ENCODE assay signal across 17 cellular contexts in genomic region chr6:124669713-124670480, GRCh38.
"Had no signal": no experiment of that assay in that cellular context is flagged by ENCODE, and none has a peak within 500 bp of the region (broad histone marks: within the 10 kb centered on the region; RNA-seq: fewer than 3 reads in every experiment).

No MANE protein-coding gene starts in this region.

- H3K4me3 Mint-ChIP-seq: activated B cell treated with CpG ODN at 0.5 μM for 24 hours; activated CD8-positive, alpha-beta T cell treated with anti-CD3 and anti-CD28 coated beads for 36 hours; activated naive CD4-positive, alpha-beta T cell treated with anti-CD3 and anti-CD28 coated beads, Interleukin-2, amount 50 U/mL, for 24 hours; brain; natural killer cell treated with Interleukin-12 subunit alpha and Interleukin-12 subunit beta and Interleukin-15 and Interleukin-18, amount 100 ng/mL, for 72 hours; T-helper 2 cell treated with Interferon-gamma antibody and Interleukin-4, amounts not matched to agents 5 μg/mL and 100 μg/mL, for 36 hours had no signal

- ATAC-seq: activated CD8-positive, alpha-beta T cell treated with anti-CD3 and anti-CD28 coated beads for 36 hours; gastroesophageal sphincter; natural killer cell treated with Interleukin-12 subunit alpha and Interleukin-12 subunit beta and Interleukin-15 and Interleukin-18, amount 100 ng/mL, for 72 hours; sciatic nerve had no signal

- H3K4me1 Mint-ChIP-seq: activated B cell treated with CpG ODN at 0.5 μM for 24 hours; activated naive CD4-positive, alpha-beta T cell treated with anti-CD3 and anti-CD28 coated beads, Interleukin-2, amount 50 U/mL, for 24 hours; brain had no signal

- H3K36me3 Mint-ChIP-seq: activated naive CD4-positive, alpha-beta T cell treated with anti-CD3 and anti-CD28 coated beads, Interleukin-2, amount 50 U/mL, for 24 hours; brain; natural killer cell treated with Interleukin-12 subunit alpha and Interleukin-12 subunit beta and Interleukin-15 and Interleukin-18, amount 100 ng/mL, for 72 hours had no signal

- H3K27ac ChIP-seq: epithelial cell of prostate, gastroesophageal sphincter, prostate gland, stomach had no signal

- H3K4me3 ChIP-seq: gastroesophageal sphincter, prostate gland, stomach had no signal

- H3K9me3 Mint-ChIP-seq: activated naive CD4-positive, alpha-beta T cell treated with anti-CD3 and anti-CD28 coated beads, Interleukin-2, amount 50 U/mL, for 24 hours had no signal

- H3K27ac Mint-ChIP-seq: activated B cell treated with CpG ODN at 0.5 μM for 24 hours; activated CD8-positive, alpha-beta T cell treated with anti-CD3 and anti-CD28 coated beads for 36 hours; activated naive CD4-positive, alpha-beta T cell treated with anti-CD3 and anti-CD28 coated beads, Interleukin-2, amount 50 U/mL, for 24 hours; brain; natural killer cell treated with Interleukin-12 subunit alpha and Interleukin-12 subunit beta and Interleukin-15 and Interleukin-18, amount 100 ng/mL, for 72 hours; T-helper 2 cell treated with Interferon-gamma antibody and Interleukin-4, amounts not matched to agents 5 μg/mL and 100 μg/mL, for 36 hours had no signal

- DNase-seq: activated B cell treated with CpG ODN at 0.5 μM for 24 hours; activated CD4-positive, alpha-beta T cell treated with anti-CD3 and anti-CD28 coated beads for 48 hours; activated CD8-positive, alpha-beta T cell treated with anti-CD3 and anti-CD28 coated beads for 36 hours; activated effector memory CD4-positive, alpha-beta T cell treated with anti-CD3 and anti-CD28 coated beads, Interleukin-2, amount 50 U/mL, for 16 hours; activated T-cell treated with anti-CD3 and anti-CD28 coated beads, Interleukin-2, amount 50 U/mL, for 48 hours; dermis blood vessel endothelial cell; occipital lobe; stimulated activated CD4-positive, alpha-beta T cell treated with anti-CD3 and anti-CD28 coated beads, Interleukin-1b, Interleukin-23, amount 100 ng/mL, for 48 hours; stomach had no signal

- H3K27me3 Mint-ChIP-seq: activated B cell treated with CpG ODN at 0.5 μM for 24 hours; activated CD8-positive, alpha-beta T cell treated with anti-CD3 and anti-CD28 coated beads for 36 hours; activated naive CD4-positive, alpha-beta T cell treated with anti-CD3 and anti-CD28 coated beads, Interleukin-2, amount 50 U/mL, for 24 hours; brain; natural killer cell treated with Interleukin-12 subunit alpha and Interleukin-12 subunit beta and Interleukin-15 and Interleukin-18, amount 100 ng/mL, for 72 hours had no signal
